21 cellular contexts compared by ENCODE assay signal in genomic region chr2:151087377-151087776, GRCh38.
DNase-seq lines count a peak whose midpoint lies in the region; ATAC-seq and TF ChIP-seq lines count a peak whose summit lies in the region.
"Had no signal": no experiment of that assay in that cellular context is flagged by ENCODE, and none has a peak within 500 bp of the region (broad histone marks: within the 10 kb centered on the region; RNA-seq: fewer than 3 reads in every experiment).

No MANE protein-coding gene starts in this region.

- no peak overlapping the region for H3K9ac ChIP-seq in SK-N-MC (ENCODE audit: insufficient read length)

- no peak for TF ChIP-seq POLR2A in GM18505 (IDR thresholded peaks at IDR 0.05; ENCODE audit: borderline replicate concordance, extremely low read depth, insufficient read depth, insufficient read length)

- H3K36me3 ChIP-seq in SK-N-MC (ENCODE audit: insufficient read depth, low read length), result no peaks in the 10 kb centered on the region
- H3K36me3 ChIP-seq: BE2C had no signal

- no peaks in the 10 kb centered on the region for H3K9me3 ChIP-seq in SK-N-MC (ENCODE audit: low read depth, low read length)
- H3K9me3 ChIP-seq: BE2C had no signal

- ATAC-seq in GM18505 (IDR thresholded peaks at IDR 0.05; ENCODE audit: unreplicated experiment), result no peak
- ATAC-seq: GM12878, HCT116, HepG2 had no signal

- peak; percentile 47 for DNase-seq in NCI-H1436 (lab: John Stamatoyannopoulos, UW)
- DNase-seq in SK-N-MC (ENCODE audit: low read depth, low spot score), result peak; percentile 59
- peak; percentile 58 for DNase-seq in middle frontal gyrus (ENCODE audit: extremely low spot score, low spot score)
- DNase-seq in NCI-H2171 (lab: John Stamatoyannopoulos, UW), result no peak
- DNase-seq in inferior parietal cortex (ENCODE audit: extremely low spot score), result no peak
- DNase-seq: ACHN; BE2C; C1 segment of cervical spinal cord; CD4-positive, CD25-positive, alpha-beta regulatory T cell; CD8-positive, alpha-beta memory T cell; COR-L47; DMS 273 treated with DMSO at 0.1 percent for 48 hours; DMS53; DND-41; EL; GOT3; H7 had no signal

- H3K27ac ChIP-seq in SK-N-MC, result 0 out of 2 replicates have a peak overlapping the region, but pooled peaks have one; percentile 1

- 0 out of 2 replicates have a peak overlapping the region, but pooled peaks have one; percentile 22 for H3K4me3 ChIP-seq in SK-N-MC
- H3K4me3 ChIP-seq: GM12878 had no signal

Comparison
In these comparisons a context has a peak if more than half of its experiments do, and no peak if none do; other contexts are left out.
1. DNase-seq: peak in NCI-H1436 (single experiment), SK-N-MC (single experiment) and middle frontal gyrus (single experiment); none in NCI-H2171 (single experiment) and inferior parietal cortex (single experiment).